In genomic region chr11:96045622-96046456, GRCh38 we compare ENCODE assay signal across 9 cellular contexts.
DNase-seq lines count a peak whose midpoint lies in the region; ATAC-seq, FAIRE-seq and TF ChIP-seq lines count a peak whose summit lies in the region.
"Had no signal": no experiment of that assay in that cellular context is flagged by ENCODE, and none has a peak within 500 bp of the region (broad histone marks: within the 10 kb centered on the region; RNA-seq: fewer than 3 reads in every experiment).

No MANE protein-coding gene starts in this region.

- FAIRE-seq in bronchial epithelial cell (lab: Jason Lieb, UNC) = no peak
- FAIRE-seq: TTC549 had no signal

- intact Hi-C loops in spleen (cut with DNase I; ENCODE audit: low total_unique reads) = no loop called here
- intact Hi-C loops in activated T-helper 2 cell treated with anti-CD3 and anti-CD28 coated beads, Interferon-gamma antibody, Interleukin-2, Interleukin-4, amounts not matched to agents 10 μg/mL and 5 μg/mL and 100 μg/mL, durations not matched to agents 14 hours and 24 hours and 36 hours (cut with micrococcal nuclease) = no loop called here

- TF ChIP-seq POLR2A in spleen (IDR thresholded peaks at IDR 0.05) = no peak

- no peak overlapping the region for H3K27ac Mint-ChIP-seq in activated T-helper 2 cell treated with anti-CD3 and anti-CD28 coated beads, Interferon-gamma antibody, Interleukin-2, Interleukin-4, amounts not matched to agents 10 μg/mL and 5 μg/mL and 100 μg/mL, durations not matched to agents 14 hours and 24 hours and 36 hours

- H3K4me3 ChIP-seq in bronchial epithelial cell (ENCODE audit: low read depth, low read length) (no peak overlapping the region), spleen (peak overlapping the region in 2 of 8 donors; percentile 4 to 43)

- H3K27me3 ChIP-seq in bronchial epithelial cell (ENCODE audit: control insufficient read depth, insufficient read depth, low read length) = no peaks in the 10 kb centered on the region
- no peaks in the 10 kb centered on the region for H3K27me3 ChIP-seq in spleen (replicated peaks in 1 of 7)

- peaks cover 4 to 25% (median 16%) of the 10 kb centered on the region in 6 donors for H3K4me1 ChIP-seq in spleen

- H3K9me3 ChIP-seq in spleen = no peaks in the 10 kb centered on the region

- H3K4me1 Mint-ChIP-seq in activated T-helper 2 cell treated with anti-CD3 and anti-CD28 coated beads, Interferon-gamma antibody, Interleukin-2, Interleukin-4, amounts not matched to agents 10 μg/mL and 5 μg/mL and 100 μg/mL, durations not matched to agents 14 hours and 24 hours and 36 hours (ENCODE audit: low read depth) = peaks cover 10% of the 10 kb centered on the region

- H3K36me3 Mint-ChIP-seq in activated T-helper 2 cell treated with anti-CD3 and anti-CD28 coated beads, Interferon-gamma antibody, Interleukin-2, Interleukin-4, amounts not matched to agents 10 μg/mL and 5 μg/mL and 100 μg/mL, durations not matched to agents 14 hours and 24 hours and 36 hours (ENCODE audit: low read depth) = peaks cover 12% of the 10 kb centered on the region

- DNase-seq in NCI-H2081 (lab: John Stamatoyannopoulos, UW) (peak; percentile 73 to 76), bronchial epithelial cell (ENCODE audit: low read depth) (peak; percentile 20), islet precursor cell (peak; percentile 76), spleen (no peak)
- DNase-seq in activated T-helper 2 cell treated with anti-CD3 and anti-CD28 coated beads, Interferon-gamma antibody, Interleukin-2, Interleukin-4, amounts not matched to agents 10 μg/mL and 5 μg/mL and 100 μg/mL, durations not matched to agents 14 hours and 24 hours and 36 hours (ENCODE audit: low spot score) = no peak
- DNase-seq in stimulated activated CD4-positive, alpha-beta T cell treated with anti-CD3 and anti-CD28 coated beads, Interleukin-4, amount 100 ng/mL, for 4 hours = no peak

- H3K9me3 Mint-ChIP-seq in activated T-helper 2 cell treated with anti-CD3 and anti-CD28 coated beads, Interferon-gamma antibody, Interleukin-2, Interleukin-4, amounts not matched to agents 10 μg/mL and 5 μg/mL and 100 μg/mL, durations not matched to agents 14 hours and 24 hours and 36 hours = no peaks in the 10 kb centered on the region

- WGBS in spleen, 5 donors = 38 to 48% (median 46%) methylated on average over 11 of the region's 11 CpGs

- H3K36me3 ChIP-seq in bronchial epithelial cell (ENCODE audit: control insufficient read depth, insufficient read depth, low read length) (no peaks in the 10 kb centered on the region), spleen (peaks cover 0 to 4% (median 0%) of the 10 kb centered on the region in 6 donors)

- no peaks in the 10 kb centered on the region for H3K27me3 Mint-ChIP-seq in activated T-helper 2 cell treated with anti-CD3 and anti-CD28 coated beads, Interferon-gamma antibody, Interleukin-2, Interleukin-4, amounts not matched to agents 10 μg/mL and 5 μg/mL and 100 μg/mL, durations not matched to agents 14 hours and 24 hours and 36 hours (ENCODE audit: low read depth)

- H3K4me3 Mint-ChIP-seq in activated T-helper 2 cell treated with anti-CD3 and anti-CD28 coated beads, Interferon-gamma antibody, Interleukin-2, Interleukin-4, amounts not matched to agents 10 μg/mL and 5 μg/mL and 100 μg/mL, durations not matched to agents 14 hours and 24 hours and 36 hours (ENCODE audit: low read depth) = no peak overlapping the region

- peak overlapping the region in 5 of 8 donors; percentile 9 to 67 (median 55) for H3K27ac ChIP-seq in spleen

- ATAC-seq in HG03565 (IDR thresholded peaks at IDR 0.05; ENCODE audit: unreplicated experiment) (no peak), HG02970 (IDR thresholded peaks at IDR 0.05; ENCODE audit: low FRiP score, unreplicated experiment) (no peak)

- TF ChIP-seq CTCF in bronchial epithelial cell (IDR thresholded peaks at IDR 0.05; ENCODE audit: insufficient read depth, low read length, severe bottlenecking) (no peak), spleen (IDR thresholded peaks at IDR 0.05 in 8 of 11, conservative IDR thresholded peaks at IDR 0.05 in 3 of 11) (peak in 1 of 11 experiments; percentile 37)

Comparison
In these comparisons a context has a peak if more than half of its experiments do, and no peak if none do; other contexts are left out.
1. DNase-seq: peak in NCI-H2081 (2 of 2), bronchial epithelial cell (single experiment) and islet precursor cell (single experiment); none in spleen (single experiment), activated T-helper 2 cell treated with anti-CD3 and anti-CD28 coated beads, Interferon-gamma antibody, Interleukin-2, Interleukin-4, amounts not matched to agents 10 μg/mL and 5 μg/mL and 100 μg/mL, durations not matched to agents 14 hours and 24 hours and 36 hours (single experiment) and stimulated activated CD4-positive, alpha-beta T cell treated with anti-CD3 and anti-CD28 coated beads, Interleukin-4, amount 100 ng/mL, for 4 hours (0 of 2).